Comparison of ENCODE assay signal across 20 cellular contexts in the genomic region with DNA sequence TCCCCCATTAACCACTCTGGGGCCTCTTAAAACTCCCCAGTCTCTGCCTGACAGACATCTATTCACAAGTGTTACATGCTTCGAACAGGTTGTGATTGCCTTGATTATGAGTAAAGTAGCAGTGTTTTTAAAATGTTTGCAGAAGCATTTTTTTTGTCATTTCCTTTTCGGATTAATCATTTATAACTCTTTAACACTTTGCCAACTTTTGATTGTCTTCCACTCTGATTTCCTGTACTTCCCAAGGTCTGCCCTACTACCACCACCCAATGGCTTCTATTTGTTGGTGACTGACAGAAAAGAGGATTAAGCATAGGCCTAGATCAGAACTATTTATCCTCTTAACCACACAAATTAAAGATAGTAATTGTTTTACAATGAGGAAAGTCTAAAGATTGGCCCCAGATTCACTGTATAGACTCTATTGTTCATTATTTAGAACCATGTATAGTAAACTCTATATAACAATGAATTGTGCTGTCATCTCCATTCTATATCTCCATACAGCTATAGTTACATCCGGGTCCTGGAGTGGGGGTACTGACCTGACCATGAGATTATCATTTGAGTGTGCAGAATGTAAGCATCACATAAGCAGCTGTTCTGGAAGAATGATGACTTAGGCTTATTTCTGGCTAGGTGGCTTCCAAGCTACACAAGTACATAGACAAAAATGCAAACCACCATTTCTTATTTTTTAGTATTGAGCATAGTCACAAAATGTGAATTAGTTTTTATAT.
"Had no signal": no experiment of that assay in that cellular context is flagged by ENCODE, and none has a peak within 500 bp of the region (broad histone marks: within the 10 kb centered on the region; RNA-seq: fewer than 3 reads in every experiment).

No MANE protein-coding gene starts in this region.

- H3K27ac Mint-ChIP-seq: nephron progenitor cell had no signal

- FAIRE-seq: frontal cortex, urothelium cell line had no signal

- H3K4me3 ChIP-seq: colonic mucosa, heart left ventricle, left ventricle myocardium inferior, lung, psoas muscle, right atrium auricular region, sigmoid colon, skin epidermis had no signal

- H3K27ac ChIP-seq: colonic mucosa, heart left ventricle, left ventricle myocardium inferior, psoas muscle, right atrium auricular region, sigmoid colon, skin epidermis had no signal

- H3K4me1 Mint-ChIP-seq: naive B cell, nephron progenitor cell had no signal

- H3K9me3 Mint-ChIP-seq: naive B cell, nephron progenitor cell had no signal

- H3K4me1 ChIP-seq: colonic mucosa, psoas muscle, sigmoid colon had no signal

- H3K27me3 ChIP-seq: colonic mucosa, heart left ventricle, right atrium auricular region, sigmoid colon had no signal

- H3K36me3 ChIP-seq: colonic mucosa, heart left ventricle, left ventricle myocardium inferior, right atrium auricular region, sigmoid colon had no signal

- ATAC-seq: esophagus mucosa, heart left ventricle, psoas muscle had no signal

- H3K4me3 Mint-ChIP-seq: naive B cell, nephron progenitor cell had no signal

- H3K9me3 ChIP-seq: colonic mucosa, heart left ventricle, left ventricle myocardium inferior, psoas muscle, right atrium auricular region, sigmoid colon had no signal

- H3K36me3 Mint-ChIP-seq: naive B cell had no signal

- DNase-seq: colonic mucosa; effector CD4-positive, alpha-beta T cell; heart left ventricle; hippocampal formation; islet precursor cell; left ventricle myocardium inferior; mesendoderm; naive B cell; nephron progenitor cell; psoas muscle; sigmoid colon; stimulated activated CD4-positive, alpha-beta T cell treated with anti-CD3 and anti-CD28 coated beads, Interleukin-12 subunit alpha, Interleukin-12 subunit beta, amount 100 ng/mL, for 4 hours; stimulated activated naive CD4-positive, alpha-beta T cell treated with Interleukin-2 at 50 U/mL for 16 hours; trophoblast cell had no signal
